Comparison of ENCODE assay signal across 3 cellular contexts in genomic region chr10:10596256-10596655, GRCh38.
"Had no signal": no experiment of that assay in that cellular context is flagged by ENCODE, and none has a peak within 500 bp of the region (broad histone marks: within the 10 kb centered on the region; RNA-seq: fewer than 3 reads in every experiment).

No MANE protein-coding gene starts in this region.

- ATAC-seq: GM12878 had no signal

- H3K4me3 ChIP-seq: GM12878 had no signal

- DNase-seq: GDM1, GF-D8 had no signal
